ENCODE assay signal across 17 cellular contexts in the genomic region with DNA sequence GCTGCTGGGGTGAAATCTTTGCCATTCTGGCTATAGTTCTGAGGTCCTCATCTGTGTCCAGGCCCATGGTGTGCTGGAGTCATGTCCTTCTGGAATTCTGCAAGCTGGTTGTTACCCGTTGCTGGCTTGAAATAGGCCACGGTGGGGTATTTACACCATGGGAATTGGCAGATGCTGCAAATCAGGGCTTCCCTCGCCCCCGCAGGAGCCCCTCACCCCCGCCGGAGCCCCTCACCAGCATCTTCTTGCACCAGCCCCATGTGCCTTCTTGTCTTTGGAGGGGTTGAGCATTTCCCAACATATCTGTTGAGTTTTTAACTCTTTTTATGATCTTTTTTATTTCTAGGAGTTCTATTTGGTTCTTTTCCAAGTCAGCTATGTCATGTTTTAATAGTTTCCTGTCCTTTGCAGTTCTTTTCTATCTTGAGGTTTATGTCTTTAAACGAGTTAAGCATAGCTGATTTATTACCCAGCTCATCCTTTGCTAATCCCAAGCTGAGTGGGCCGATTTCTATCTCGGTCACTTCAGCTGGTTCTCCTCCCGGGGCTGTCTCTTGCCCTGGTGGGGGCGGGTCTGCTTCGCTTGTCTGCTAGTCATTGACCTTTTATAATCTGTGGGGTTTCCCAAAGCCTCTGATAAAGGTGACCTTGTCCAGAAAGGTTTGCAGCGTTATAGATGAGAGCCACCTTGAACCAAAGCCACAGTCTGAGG. TPM values are rescaled to one million over a fixed set of nuclear protein-coding genes. Genes with fewer than 3 reads are reported as not detected.
DNase-seq lines count a peak whose midpoint lies in the region; ATAC-seq, FAIRE-seq and TF ChIP-seq lines count a peak whose summit lies in the region.
"Had no signal": no experiment of that assay in that cellular context is flagged by ENCODE, and none has a peak within 500 bp of the region (broad histone marks: within the 10 kb centered on the region; RNA-seq: fewer than 3 reads in every experiment).

No MANE protein-coding gene starts in this region.

- H2BK12ac ChIP-seq in H1 (ENCODE audit: low read depth, low read length) = no peak overlapping the region

- peaks cover 2% of the 10 kb centered on the region; the same call in 1 of the 2 replicates for H3K79me1 ChIP-seq in H1 (ENCODE audit: low read depth, low read length)

- H3K4me3 ChIP-seq in AG09309 (ENCODE audit: control insufficient read depth, low read depth, low read length) (no peak overlapping the region), Loucy (ENCODE audit: low read length, poor library complexity, severe bottlenecking) (no peak overlapping the region), H1 (ENCODE audit: extremely low read depth in 1 of 4, insufficient read depth in 2 of 4, low read depth in 3 of 4, low read length in 4 of 4) (no peak overlapping the region), gastrocnemius medialis (no peak overlapping the region)

- H3K4me3 Mint-ChIP-seq in activated T-cell treated with anti-CD3 and anti-CD28 coated beads, Interleukin-2, amount 50 U/mL, for 24 hours = no peak overlapping the region
- no peak overlapping the region for H3K4me3 Mint-ChIP-seq in activated CD4-positive, alpha-beta memory T cell treated with anti-CD3 and anti-CD28 coated beads for 36 hours
- H3K4me3 Mint-ChIP-seq: CD14-positive monocyte, H9 had no signal

- H3K4me2 ChIP-seq in Loucy (ENCODE audit: low read depth, low read length, poor library complexity, severe bottlenecking) (peak overlapping the region; percentile 16), H1 (ENCODE audit: insufficient read depth in 1 of 2, low read depth in 2 of 2, low read length in 2 of 2) (no peak overlapping the region)

- no peak for TF ChIP-seq CTCF in AG09309 (IDR thresholded peaks at IDR 0.05; ENCODE audit: control insufficient read depth, insufficient read depth, low read depth, low read length, missing control alignments)
- no peak for TF ChIP-seq CTCF in Loucy (conservative IDR thresholded peaks at IDR 0.05; ENCODE audit: low read length)
- no peak for TF ChIP-seq CTCF in H1 (IDR thresholded peaks at IDR 0.05; ENCODE audit: control extremely low read depth in 1 of 3, insufficient read depth in 1 of 3, low read depth in 1 of 3, low read length in 3 of 3)
- TF ChIP-seq CTCF in gastrocnemius medialis (IDR thresholded peaks at IDR 0.05 in 4 of 5, conservative IDR thresholded peaks at IDR 0.05 in 1 of 5) = no peak

- no peaks in the 10 kb centered on the region for H3K9me3 Mint-ChIP-seq in activated T-cell treated with anti-CD3 and anti-CD28 coated beads, Interleukin-2, amount 50 U/mL, for 24 hours
- H3K9me3 Mint-ChIP-seq in activated CD4-positive, alpha-beta memory T cell treated with anti-CD3 and anti-CD28 coated beads for 36 hours = no peaks in the 10 kb centered on the region
- H3K9me3 Mint-ChIP-seq: H9 had no signal

- FAIRE-seq in H1 (lab: Jason Lieb, UNC) = no peak

- H3K4ac ChIP-seq in H1 (replicated peaks; ENCODE audit: insufficient read length, low read depth, low read length) = no peak overlapping the region

- H4K91ac ChIP-seq in H1 (replicated peaks; ENCODE audit: insufficient read length, low read length) = no peak overlapping the region

- H2BK15ac ChIP-seq in H1 (ENCODE audit: low read length) = 0 out of 2 replicates have a peak overlapping the region, but pooled peaks have one; percentile 61

- no peak overlapping the region for H4K8ac ChIP-seq in H1 (ENCODE audit: extremely low read depth, insufficient read depth, low read length)

- no peaks in the 10 kb centered on the region for H3K36me3 Mint-ChIP-seq in activated T-cell treated with anti-CD3 and anti-CD28 coated beads, Interleukin-2, amount 50 U/mL, for 24 hours (ENCODE audit: low read depth)
- H3K36me3 Mint-ChIP-seq in activated CD4-positive, alpha-beta memory T cell treated with anti-CD3 and anti-CD28 coated beads for 36 hours = no peaks in the 10 kb centered on the region
- H3K36me3 Mint-ChIP-seq: CD14-positive monocyte had no signal

- no peak for TF ChIP-seq EP300 in H1 (IDR thresholded peaks at IDR 0.05; ENCODE audit: borderline replicate concordance in 1 of 2, low read depth in 2 of 2, low read length in 2 of 2)

- no peak overlapping the region for H3K18ac ChIP-seq in H1 (ENCODE audit: extremely low read depth, low read length)

- H3K27me3 ChIP-seq in Loucy (ENCODE audit: insufficient read depth, low read length, poor library complexity, severe bottlenecking) (no peaks in the 10 kb centered on the region), H1 (replicated peaks in 1 of 4; ENCODE audit: control insufficient read depth in 3 of 4, extremely low read depth in 1 of 4, insufficient read depth in 3 of 4, low read length in 3 of 4) (no peaks in the 10 kb centered on the region), gastrocnemius medialis (no peaks in the 10 kb centered on the region)

- H3K14ac ChIP-seq in H1 (ENCODE audit: insufficient read length) = no peak overlapping the region

- no peak for TF ChIP-seq RAD21 in H1 (IDR thresholded peaks at IDR 0.05 in 1 of 2, conservative IDR thresholded peaks at IDR 0.05 in 1 of 2; ENCODE audit: low read depth in 2 of 2, low read length in 2 of 2)

- no peak for ATAC-seq in gastrocnemius medialis
- ATAC-seq in sciatic nerve = no peak
- no peak for ATAC-seq in GM21528 (IDR thresholded peaks at IDR 0.05; ENCODE audit: low FRiP score, unreplicated experiment)

- H3K9me2 ChIP-seq in Loucy (replicated peaks; ENCODE audit: low read depth, low read length) = no peaks in the 10 kb centered on the region

- H4K20me1 ChIP-seq in Loucy (ENCODE audit: insufficient read depth, low read length, poor library complexity, severe bottlenecking) = no peaks in the 10 kb centered on the region
- H4K20me1 ChIP-seq in H1 (replicated peaks in 1 of 2; ENCODE audit: control insufficient read depth in 1 of 2, insufficient read depth in 2 of 2, low read length in 2 of 2) = no peaks in the 10 kb centered on the region

- H3K27ac ChIP-seq in H1 (ENCODE audit: low read depth, low read length) = no peak overlapping the region
- H3K27ac ChIP-seq in gastrocnemius medialis = peak overlapping the region; percentile 3 to 55 (median 42)
- H3K27ac ChIP-seq: HL-60 had no signal

- H3K9me3 ChIP-seq in Loucy (ENCODE audit: insufficient read depth, low read depth, low read length) (no peaks in the 10 kb centered on the region), H1 (ENCODE audit: insufficient read depth in 2 of 2, low read depth in 1 of 2, low read length in 1 of 2) (no peaks in the 10 kb centered on the region), gastrocnemius medialis (no peaks in the 10 kb centered on the region)
- H3K9me3 ChIP-seq: Caco-2 had no signal

- H2BK20ac ChIP-seq in H1 (ENCODE audit: low read length) = no peak overlapping the region

- H3K23ac ChIP-seq in H1 (ENCODE audit: insufficient read length) = no peak overlapping the region

- no peak overlapping the region for H4K5ac ChIP-seq in H1 (ENCODE audit: insufficient read length, low read depth, low read length)

- no peak overlapping the region for H2BK120ac ChIP-seq in H1 (replicated peaks; ENCODE audit: low read depth, low read length)

- H3K23me2 ChIP-seq in H1 (ENCODE audit: low read depth, low read length) = no peaks in the 10 kb centered on the region

- DNase-seq in AG09309 (ENCODE audit: low read depth) = peak; percentile 43
- no peak for DNase-seq in H1 (ENCODE audit: low read depth in 1 of 2, low spot score in 2 of 2)
- DNase-seq in gastrocnemius medialis = no peak
- DNase-seq in activated T-cell treated with anti-CD3 and anti-CD28 coated beads, Interleukin-2, amount 50 U/mL, for 24 hours = no peak
- DNase-seq in activated CD4-positive, alpha-beta memory T cell treated with anti-CD3 and anti-CD28 coated beads for 36 hours = no peak
- no peak for DNase-seq in sciatic nerve (ENCODE audit: low spot score)
- DNase-seq: AML-193, Caco-2, DMS153, H9, NCI-H1436, NCI-H2029, NCI-H524 had no signal

- no peak overlapping the region for H2BK5ac ChIP-seq in H1 (ENCODE audit: low read depth, low read length)

- TF ChIP-seq POLR2A in H1 (IDR thresholded peaks at IDR 0.05; ENCODE audit: control extremely low read depth in 1 of 2, low read depth in 2 of 2, low read length in 2 of 2) = no peak
- no peak for TF ChIP-seq POLR2A in gastrocnemius medialis (IDR thresholded peaks at IDR 0.05)

- in situ Hi-C loops in gastrocnemius medialis (cut with MboI; ENCODE audit: low sequenced_read_pairs in 4 of 4) = no loop called here

- H2AFZ ChIP-seq in Loucy (ENCODE audit: low read length) = no peak overlapping the region
- H2AFZ ChIP-seq in H1 (ENCODE audit: low read length) = no peak overlapping the region

- H3K4me1 ChIP-seq in Loucy (ENCODE audit: insufficient read depth, low read length, poor library complexity, severe bottlenecking) (peaks cover 10% of the 10 kb centered on the region), H1 (replicated peaks in 1 of 4; ENCODE audit: control insufficient read depth in 3 of 4, insufficient read depth in 4 of 4, low read length in 3 of 4) (no peaks in the 10 kb centered on the region), gastrocnemius medialis (peaks cover 7 to 14% of the 10 kb centered on the region in 2 donors)
- H3K4me1 ChIP-seq: Caco-2 had no signal

- no peak overlapping the region for H3K27ac Mint-ChIP-seq in activated T-cell treated with anti-CD3 and anti-CD28 coated beads, Interleukin-2, amount 50 U/mL, for 24 hours
- H3K27ac Mint-ChIP-seq in activated CD4-positive, alpha-beta memory T cell treated with anti-CD3 and anti-CD28 coated beads for 36 hours = no peak overlapping the region
- H3K27ac Mint-ChIP-seq: CD14-positive monocyte, H9 had no signal

- H3K9ac ChIP-seq in Loucy (ENCODE audit: low read depth, low read length, poor library complexity, severe bottlenecking) (no peak overlapping the region), H1 (replicated peaks in 1 of 4; ENCODE audit: extremely low read depth in 1 of 4, low read depth in 3 of 4, low read length in 3 of 4) (no peak overlapping the region)

- 91% methylated on average over 13 of the region's 13 CpGs; no CpG with 5 or more reads in 1 of the 2 experiments for WGBS in H1 (ENCODE audit: extremely low coverage in 1 of 2, insufficient coverage in 1 of 2, insufficient read length in 1 of 2, insufficient replicate concordance in 2 of 2, low coverage in 1 of 2, low lambda C conversion rate in 2 of 2, missing lambda C conversion rate in 1 of 2), 2 experiments

- H3K27me3 Mint-ChIP-seq in activated T-cell treated with anti-CD3 and anti-CD28 coated beads, Interleukin-2, amount 50 U/mL, for 24 hours = no peaks in the 10 kb centered on the region
- H3K27me3 Mint-ChIP-seq in activated CD4-positive, alpha-beta memory T cell treated with anti-CD3 and anti-CD28 coated beads for 36 hours = peaks cover 3% of the 10 kb centered on the region

- intact Hi-C loops in gastrocnemius medialis (cut with DNase I; ENCODE audit: low total_unique reads) = loop anchor here (10.0 kb wide), 1 partner anchor 181 kb away; no protein-coding TSS in a partner anchor
- intact Hi-C loops in activated CD4-positive, alpha-beta memory T cell treated with anti-CD3 and anti-CD28 coated beads for 36 hours (cut with micrococcal nuclease) = no loop called here
- intact Hi-C loops in sciatic nerve (cut with DNase I) = no loop called here

- CTCF ChIA-PET in H1 (lab: Charles Lee; ENCODE audit: partially characterized antibody) = interaction anchor here (0.7 to 1.5 kb wide), 7 partner anchors 12 to 149 kb away, joined by 3 to 6 read pairs (median 3); no protein-coding TSS in a partner anchor
- CTCF ChIA-PET in activated CD4-positive, alpha-beta memory T cell treated with anti-CD3 and anti-CD28 coated beads for 36 hours (lab: Charles Lee) = no interaction called here

- H3K36me3 ChIP-seq in Loucy (ENCODE audit: insufficient read depth, low read length) = no peaks in the 10 kb centered on the region
- H3K36me3 ChIP-seq in H1 (ENCODE audit: control insufficient read depth in 2 of 4, insufficient read depth in 4 of 4, low read length in 3 of 4) = no peaks in the 10 kb centered on the region
- H3K36me3 ChIP-seq in gastrocnemius medialis = no peaks in the 10 kb centered on the region

- POLR2A ChIA-PET in H1 (lab: Charles Lee; ENCODE audit: partially characterized antibody) = interaction anchor here (0.6 kb wide), 1 partner anchor 330 kb away, joined by 3 read pairs; no protein-coding TSS in a partner anchor
- POLR2A ChIA-PET in activated CD4-positive, alpha-beta memory T cell treated with anti-CD3 and anti-CD28 coated beads for 36 hours (lab: Charles Lee) = no interaction called here

- H2AK5ac ChIP-seq in H1 (ENCODE audit: low read depth, low read length) = no peak overlapping the region

- no peaks in the 10 kb centered on the region for H3K4me1 Mint-ChIP-seq in activated T-cell treated with anti-CD3 and anti-CD28 coated beads, Interleukin-2, amount 50 U/mL, for 24 hours (ENCODE audit: low read depth)
- H3K4me1 Mint-ChIP-seq in activated CD4-positive, alpha-beta memory T cell treated with anti-CD3 and anti-CD28 coated beads for 36 hours (ENCODE audit: low read depth) = no peaks in the 10 kb centered on the region
- H3K4me1 Mint-ChIP-seq: CD14-positive monocyte had no signal

- H3K79me2 ChIP-seq in Loucy (ENCODE audit: insufficient read depth, low read length) (no peaks in the 10 kb centered on the region), H1 (ENCODE audit: control insufficient read depth in 1 of 2, insufficient read depth in 2 of 2, low read length in 2 of 2) (no peaks in the 10 kb centered on the region)

- no peak overlapping the region for H3K56ac ChIP-seq in H1 (replicated peaks; ENCODE audit: insufficient read length, low read depth, low read length)

- H3F3A ChIP-seq in Loucy (ENCODE audit: low read depth) = no peaks in the 10 kb centered on the region

RNA-seq across cellular contexts. Expression of gene ANO1, which starts 17.6 kb away (rescaled TPM):
- total RNA-seq in H1 (2021; fragmentation: NEBNext Ultra II Directional; extraction: Animal tissue kit (Norgen Biotek cat#: 25700)) = 4.3 and 5.0 TPM in 2 replicates
- polyA plus RNA-seq in H1 (2011; rRNA removed) = 3.6 and 4.7 TPM in 2 replicates
- 2.7 TPM for polyA plus RNA-seq in H1 (2011; cell fraction: cytosol; rRNA removed)
- polyA plus RNA-seq in H1 (2011; cell fraction: nucleus; rRNA removed) = 8.2 TPM
- polyA plus RNA-seq in H1 (2012, experiment 1 of 2) = 3.5 to 8.6 TPM (median 6.9 TPM) in 4 replicates
- 1.3 TPM for polyA plus RNA-seq in H1 (2012, experiment 2 of 2)
- polyA plus RNA-seq in H1 (2013, experiment 1 of 2) = 4.9 TPM
- polyA plus RNA-seq in H1 (2013, experiment 2 of 2) = 4.3 TPM
- polyA minus RNA-seq in H1 (2011; rRNA and poly(A)+ RNA removed) = 3.2 and 6.5 TPM in 2 replicates
- 3.9 TPM for polyA minus RNA-seq in H1 (2011; cell fraction: cytosol; rRNA and poly(A)+ RNA removed)
- 6.7 TPM for polyA minus RNA-seq in H1 (2011; cell fraction: nucleus; rRNA and poly(A)+ RNA removed)
- 1 to 10 TPM; 2.3 to 9.2 (median 4.2) TPM for total RNA-seq in gastrocnemius medialis
- not detected for total RNA-seq in activated CD4-positive, alpha-beta memory T cell treated with anti-CD3 and anti-CD28 coated beads for 36 hours
- total RNA-seq in sciatic nerve = 3.4 TPM
- polyA plus RNA-seq: CD14-positive monocyte had no signal
